30 cellular contexts compared by ENCODE assay signal in genomic region chr3:19808834-19809233, GRCh38.
"Had no signal": no experiment of that assay in that cellular context is flagged by ENCODE, and none has a peak within 500 bp of the region (broad histone marks: within the 10 kb centered on the region; RNA-seq: fewer than 3 reads in every experiment).

No MANE protein-coding gene starts in this region.

- FAIRE-seq: small intestine had no signal

- H2AFZ ChIP-seq: neural progenitor cell, parathyroid adenoma had no signal

- H3K9me3 ChIP-seq: ovary, psoas muscle, right lobe of liver, sigmoid colon, testis, transverse colon, upper lobe of right lung, uterus had no signal

- H3K79me2 ChIP-seq: parathyroid adenoma had no signal

- H3K4me3 Mint-ChIP-seq: naive thymus-derived CD4-positive, alpha-beta T cell; natural killer cell; nephron; neural progenitor cell; stimulated activated memory B cell treated with anti-CD40 and anti-IgM and Interleukin-4, amounts not matched to agents 10 μg/mL and 1 μg/mL and 100 μg/mL, for 72 hours; stimulated activated naive CD8-positive, alpha-beta T cell treated with anti-CD3 and anti-CD28 coated beads, Interleukin-15, amount 100 ng/mL, for 72 hours; type B pancreatic cell had no signal

- H3K4me3 ChIP-seq: neural progenitor cell, ovary, psoas muscle, right lobe of liver, sigmoid colon, suprapubic skin, testis, tibial artery, transverse colon, upper lobe of right lung, uterus had no signal

- H3K9me3 Mint-ChIP-seq: nephron, type B pancreatic cell had no signal

- H3K4me2 ChIP-seq: neural progenitor cell had no signal

- H3K4me1 Mint-ChIP-seq: naive thymus-derived CD4-positive, alpha-beta T cell; natural killer cell; nephron; neural progenitor cell; stimulated activated memory B cell treated with anti-CD40 and anti-IgM and Interleukin-4, amounts not matched to agents 10 μg/mL and 1 μg/mL and 100 μg/mL, for 72 hours; stimulated activated naive CD8-positive, alpha-beta T cell treated with anti-CD3 and anti-CD28 coated beads, Interleukin-15, amount 100 ng/mL, for 72 hours had no signal

- H3K27me3 ChIP-seq: neural progenitor cell, ovary, right lobe of liver, sigmoid colon, suprapubic skin, testis, tibial artery, transverse colon, upper lobe of right lung, uterus had no signal

- H3K27me3 Mint-ChIP-seq: progenitor cell of endocrine pancreas; stimulated activated naive CD8-positive, alpha-beta T cell treated with anti-CD3 and anti-CD28 coated beads, Interleukin-15, amount 100 ng/mL, for 72 hours; type B pancreatic cell had no signal

- ATAC-seq: naive thymus-derived CD4-positive, alpha-beta T cell; natural killer cell; psoas muscle; right lobe of liver; stimulated activated memory B cell treated with anti-CD40 and anti-IgM and Interleukin-4, amounts not matched to agents 10 μg/mL and 1 μg/mL and 100 μg/mL, for 72 hours; stimulated activated naive CD8-positive, alpha-beta T cell treated with anti-CD3 and anti-CD28 coated beads, Interleukin-15, amount 100 ng/mL, for 72 hours; stimulated activated naive CD8-positive, alpha-beta T cell treated with anti-CD3 and anti-CD28 coated beads, Interleukin-15, Interleukin-2, amounts not matched to agents 100 U/mL and 50 U/mL, for 24 hours; upper lobe of right lung had no signal

- H3K27ac Mint-ChIP-seq: naive thymus-derived CD4-positive, alpha-beta T cell; natural killer cell; nephron; neural progenitor cell; progenitor cell of endocrine pancreas; stimulated activated memory B cell treated with anti-CD40 and anti-IgM and Interleukin-4, amounts not matched to agents 10 μg/mL and 1 μg/mL and 100 μg/mL, for 72 hours; stimulated activated naive CD8-positive, alpha-beta T cell treated with anti-CD3 and anti-CD28 coated beads, Interleukin-15, amount 100 ng/mL, for 72 hours; type B pancreatic cell had no signal

- H3K27ac ChIP-seq: neural progenitor cell, ovary, parathyroid adenoma, psoas muscle, right lobe of liver, sigmoid colon, suprapubic skin, testis, tibial artery, transverse colon, upper lobe of right lung, uterus had no signal

- H3K36me3 Mint-ChIP-seq: naive thymus-derived CD4-positive, alpha-beta T cell; natural killer cell; neural progenitor cell; stimulated activated memory B cell treated with anti-CD40 and anti-IgM and Interleukin-4, amounts not matched to agents 10 μg/mL and 1 μg/mL and 100 μg/mL, for 72 hours; type B pancreatic cell had no signal

- H3K4me1 ChIP-seq: neural progenitor cell, parathyroid adenoma, psoas muscle, right lobe of liver, sigmoid colon, suprapubic skin, testis, tibial artery, transverse colon, upper lobe of right lung, uterus had no signal

- H3K9ac ChIP-seq: neural progenitor cell, parathyroid adenoma had no signal

- H3K36me3 ChIP-seq: neural progenitor cell, ovary, right lobe of liver, sigmoid colon, suprapubic skin, tibial artery, transverse colon, upper lobe of right lung, uterus had no signal

- DNase-seq: naive thymus-derived CD4-positive, alpha-beta T cell; natural killer cell; occipital lobe; ovary; posterior cingulate gyrus; psoas muscle; right lobe of liver; sigmoid colon; small intestine; stimulated activated CD4-positive, alpha-beta T cell treated with anti-CD3 and anti-CD28 coated beads, Interleukin-15, amount 100 ng/mL, for 24 hours; stimulated activated CD4-positive, alpha-beta T cell treated with anti-CD3 and anti-CD28 coated beads, Interleukin-2, amount 100 ng/mL, for 24 hours; stimulated activated CD4-positive, alpha-beta T cell treated with anti-CD3 and anti-CD28 coated beads, Interleukin-2, amount 100 ng/mL, for 48 hours; stimulated activated CD4-positive, alpha-beta T cell treated with anti-CD3 and anti-CD28 coated beads, Interleukin-4, amount 100 ng/mL, for 4 hours; stimulated activated CD8-positive, alpha-beta memory T cell treated with anti-CD3 and anti-CD28 coated beads, Interleukin-4, amount 100 ng/mL, for 48 hours; stimulated activated naive CD4-positive, alpha-beta T cell; stimulated activated naive CD8-positive, alpha-beta T cell treated with anti-CD3 and anti-CD28 coated beads, Interleukin-15, amount 100 ng/mL, for 72 hours; stimulated activated naive CD8-positive, alpha-beta T cell treated with anti-CD3 and anti-CD28 coated beads, Interleukin-15, Interleukin-2, amounts not matched to agents 100 U/mL and 50 U/mL, for 24 hours; substantia nigra; testis; tibial artery; transverse colon; upper lobe of right lung; uterus had no signal
